Comparison of ENCODE assay signal across 1 cellular context in genomic region chr1:53413175-53414001, GRCh38.
TF ChIP-seq lines count a peak whose summit lies in the region.

No MANE protein-coding gene starts in this region.

TF ChIP-seq in HEK293, 187 proteins besides CTCF, POLR2A, EP300 and RAD21 (continued from another document):
- TF ChIP-seq ZNF692 (tag by site-specific recombination; IDR thresholded peaks at IDR 0.05): no peak
- no peak for TF ChIP-seq ZNF513 (tag by site-specific recombination; IDR thresholded peaks at IDR 0.05)
- peak; percentile 48; the same call in 1 of the 2 replicates for TF ChIP-seq GLIS2 (tag by site-specific recombination; IDR thresholded peaks at IDR 0.05)
- 0 out of 2 replicates have a peak, but pooled peaks have one; percentile 12 for TF ChIP-seq ZBTB17 (tag by site-specific recombination; IDR thresholded peaks at IDR 0.05)
TF ChIP-seq in HEK293: peak in this region for 15.
